In genomic region chr13:98942997-98943396, GRCh38 we compare ENCODE assay signal across 10 cellular contexts.
"Had no signal": no experiment of that assay in that cellular context is flagged by ENCODE, and none has a peak within 500 bp of the region (broad histone marks: within the 10 kb centered on the region; RNA-seq: fewer than 3 reads in every experiment).

No MANE protein-coding gene starts in this region.

- H3K36me3 ChIP-seq: lower lobe of right lung, transverse colon, vagina had no signal

- H3K27me3 ChIP-seq: transverse colon, vagina had no signal

- H3K9me3 ChIP-seq: lower lobe of right lung, transverse colon, vagina had no signal

- H3K4me3 ChIP-seq: lower lobe of right lung, transverse colon, vagina had no signal

- DNase-seq: activated CD4-positive, alpha-beta T cell treated with anti-CD3 and anti-CD28 coated beads for 1 hour; activated CD4-positive, alpha-beta T cell treated with anti-CD3 and anti-CD28 coated beads, Interleukin-2, amount 50 U/mL, for 4 hours; activated naive CD4-positive, alpha-beta T cell treated with anti-CD3 and anti-CD28 coated beads, Interleukin-2, amount 10 ng/mL, durations not matched to agents 7 days and 5 days; hippocampal formation; lower lobe of right lung; stimulated activated CD4-positive, alpha-beta T cell treated with anti-CD3 and anti-CD28 coated beads, Interleukin-15, amount 100 ng/mL, for 24 hours; stimulated activated CD4-positive, alpha-beta T cell treated with anti-CD3 and anti-CD28 coated beads, Interleukin-4, amount 100 ng/mL, for 1 hour; stimulated activated naive CD4-positive, alpha-beta T cell treated with Interleukin-2 at 50 U/mL for 16 hours; transverse colon had no signal

- ATAC-seq: lower lobe of right lung had no signal

- H3K27ac ChIP-seq: lower lobe of right lung, transverse colon, vagina had no signal
